Comparison of ENCODE assay signal across 9 cellular contexts in genomic region chr1:228845101-228845500, GRCh38.
"Had no signal": no experiment of that assay in that cellular context is flagged by ENCODE, and none has a peak within 500 bp of the region (broad histone marks: within the 10 kb centered on the region; RNA-seq: fewer than 3 reads in every experiment).

No MANE protein-coding gene starts in this region.

- H3K27ac ChIP-seq: GM23248 had no signal

- ATAC-seq: GM23338, HCT116 had no signal

- H3K27ac Mint-ChIP-seq: GM23338, H9, HFFc6 had no signal

- H3K4me3 Mint-ChIP-seq: GM23338, H9, HFFc6 had no signal

- H3K4me1 ChIP-seq: HAP-1 had no signal

- H3K9ac ChIP-seq: GM23248 had no signal

- H3K4me3 ChIP-seq: GM23248, GM23338, HAP-1 had no signal

- H3K4me2 ChIP-seq: GM23338 had no signal

- H3K36me3 ChIP-seq: HAP-1 had no signal

- H2AFZ ChIP-seq: GM23248, GM23338 had no signal

- DNase-seq: GM23248, GOT3, H7, H9, HCEC 1CT, HFFc6 had no signal

- H3K9me3 ChIP-seq: HAP-1 had no signal
